In genomic region chr11:10856689-10857603, GRCh38 we compare ENCODE assay signal across 8 cellular contexts. TPM values are rescaled to one million over a fixed set of nuclear protein-coding genes. Genes with fewer than 3 reads are reported as not detected.
DNase-seq lines count a peak whose midpoint lies in the region; ATAC-seq and TF ChIP-seq lines count a peak whose summit lies in the region.

No MANE protein-coding gene starts in this region.

- peaks cover 19% of the 10 kb centered on the region for H3K4me1 Mint-ChIP-seq in progenitor cell of endocrine pancreas (ENCODE audit: low read depth)

- peaks cover 18% of the 10 kb centered on the region for H3K36me3 Mint-ChIP-seq in progenitor cell of endocrine pancreas (ENCODE audit: insufficient read depth)

- H3K9me3 Mint-ChIP-seq in progenitor cell of endocrine pancreas (ENCODE audit: low read depth) = no peaks in the 10 kb centered on the region

- H3K27ac Mint-ChIP-seq in progenitor cell of endocrine pancreas = peak overlapping the region; percentile 99

- peak overlapping the region; percentile 100 for H3K4me3 Mint-ChIP-seq in progenitor cell of endocrine pancreas (ENCODE audit: low read depth)

- no peaks in the 10 kb centered on the region for H3K27me3 Mint-ChIP-seq in progenitor cell of endocrine pancreas

- peak; percentile 13 to 34 for DNase-seq in AML-193 (lab: John Stamatoyannopoulos, UW)
- peak; percentile 17 for DNase-seq in GM13976 (ENCODE audit: low spot score)
- DNase-seq in NCI-H187 treated with DMSO at 0.1 percent for 48 hours (lab: John Stamatoyannopoulos, UW) = peak; percentile 25
- DNase-seq in left ventricle myocardium superior = no peak
- DNase-seq in progenitor cell of endocrine pancreas (ENCODE audit: low spot score, unreplicated experiment) = no peak
- DNase-seq in DMS153 (lab: John Stamatoyannopoulos, UW) = no peak

- WGBS in adipose tissue, 3 donors = 1 to 4% (median 3%) methylated on average over 22 of the region's 22 CpGs

- in situ Hi-C loops in GM13976 (cut with MboI; ENCODE audit: low sequenced_read_pairs, unreplicated experiment) = no loop called here

- intact Hi-C loops in left ventricle myocardium superior (cut with micrococcal nuclease) = no loop called here

- ATAC-seq in HG02840 (IDR thresholded peaks at IDR 0.05; ENCODE audit: low FRiP score, unreplicated experiment) (peak; percentile 25), left ventricle myocardium superior (peak; percentile 24)

- H3K27ac ChIP-seq in adipose tissue (ENCODE audit: low read depth, low read length) = peak overlapping the region; percentile 75

- TF ChIP-seq CTCF in GM13976 (IDR thresholded peaks at IDR 0.05; ENCODE audit: borderline replicate concordance, control extremely low read depth, extremely low read depth, insufficient read depth, missing control alignments) (no peak), progenitor cell of endocrine pancreas (IDR thresholded peaks at IDR 0.05; ENCODE audit: unreplicated experiment) (no peak)

RNA-seq across cellular contexts. Expression of gene ZBED5, which starts 0.9 kb away (rescaled TPM):
- 10 to 100 TPM; 10.7 to 19.3 (median 15.1) TPM for polyA plus RNA-seq in adipose tissue
- total RNA-seq in left ventricle myocardium superior (41.7 TPM), progenitor cell of endocrine pancreas (88.5 and 95.0 TPM in 2 replicates)

RNA-seq across cellular contexts. Expression of gene EIF4G2, which starts 48.2 kb away (rescaled TPM):
- polyA plus RNA-seq in adipose tissue = 100 to 1,000 TPM; 154 to 309 (median 299) TPM
- total RNA-seq in left ventricle myocardium superior (739 TPM), progenitor cell of endocrine pancreas (1,076 and 1,126 TPM in 2 replicates)

Comparison
In these comparisons a context has a peak if more than half of its experiments do, and no peak if none do; other contexts are left out.
1. DNase-seq: peak in AML-193 (2 of 2), GM13976 (single experiment) and NCI-H187 treated with DMSO at 0.1 percent for 48 hours (single experiment); none in left ventricle myocardium superior (single experiment), progenitor cell of endocrine pancreas (single experiment) and DMS153 (single experiment).